Comparison of ENCODE assay signal across 9 cellular contexts in genomic region chr17:6413073-6413472, GRCh38. TPM values are rescaled to one million over a fixed set of nuclear protein-coding genes. Genes with fewer than 3 reads are reported as not detected.
A peak's percentile ranks its signal among the peaks of the same experiment; 100 is the strongest.
DNase-seq lines count a peak whose midpoint lies in the region; ATAC-seq, FAIRE-seq and TF ChIP-seq lines count a peak whose summit lies in the region.
"Had no signal": no experiment of that assay in that cellular context is flagged by ENCODE, and none has a peak within 500 bp of the region (broad histone marks: within the 10 kb centered on the region; RNA-seq: fewer than 3 reads in every experiment).

No MANE protein-coding gene starts in this region.

- TF ChIP-seq CTCF in fibroblast of villous mesenchyme (IDR thresholded peaks at IDR 0.05; ENCODE audit: insufficient read depth, low read depth, low read length): peak; percentile 54

- ATAC-seq in GM21825 (IDR thresholded peaks at IDR 0.05; ENCODE audit: unreplicated experiment) (no peak), HG02840 (IDR thresholded peaks at IDR 0.05; ENCODE audit: low FRiP score, unreplicated experiment) (no peak)

- DNase-seq in DMS153 (lab: John Stamatoyannopoulos, UW) (peak; percentile 26), HuH-7.5 (ENCODE audit: low spot score) (peak; percentile 55), RCC 7860 (ENCODE audit: low spot score) (peak; percentile 27), fibroblast of villous mesenchyme (ENCODE audit: low read depth) (peak; percentile 50), urothelium cell line (ENCODE audit: low spot score) (peak; percentile 46), ureter (ENCODE audit: low spot score) (no peak)

- no peak overlapping the region for H3K4me3 ChIP-seq in fibroblast of villous mesenchyme (ENCODE audit: low read depth, low read length)
- H3K4me3 ChIP-seq: SJCRH30 had no signal

- FAIRE-seq in RCC 7860 (lab: Jason Lieb, UNC): no peak
- no peak for FAIRE-seq in urothelium cell line (lab: Jason Lieb, UNC)

RNA-seq across cellular contexts. Expression of gene AIPL1, which starts 21.8 kb away (rescaled TPM):
- total RNA-seq in fibroblast of villous mesenchyme (not detected in 2 replicates), ureter (not detected)

RNA-seq across cellular contexts. Expression of gene PIMREG, which starts 31.2 kb away (rescaled TPM):
- total RNA-seq in fibroblast of villous mesenchyme: 18.1 and 18.4 TPM in 2 replicates
- total RNA-seq in ureter: 0.42 TPM

Comparison
In these comparisons a context has a peak if more than half of its experiments do, and no peak if none do; other contexts are left out.
1. RNA of gene PIMREG, which starts 31.2 kb away (total RNA-seq): 18.1 to 18.4 TPM in fibroblast of villous mesenchyme; 0.42 TPM in ureter (single experiment); every median in the first group is over 10 times any median in the second.